23 cellular contexts compared by ENCODE assay signal in the genomic region with DNA sequence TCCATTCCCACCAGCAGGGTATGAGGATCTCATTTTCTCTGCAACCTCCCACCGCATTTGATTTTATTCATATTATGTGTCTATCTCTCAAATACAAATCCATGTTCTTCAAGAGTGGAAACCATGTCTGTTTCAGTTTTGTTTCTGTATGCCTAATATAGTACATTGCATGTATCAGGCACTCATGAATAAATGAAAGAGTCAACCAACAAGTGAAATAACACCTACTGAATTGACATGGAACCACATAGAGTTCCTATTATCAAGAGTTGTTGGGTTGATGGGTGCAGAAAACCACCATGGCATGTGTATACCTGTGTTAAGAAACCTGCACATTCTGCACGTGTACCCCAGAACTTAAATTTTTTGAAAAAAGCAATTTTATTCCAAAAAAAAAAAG.
DNase-seq lines count a peak whose midpoint lies in the region; ATAC-seq, FAIRE-seq and TF ChIP-seq lines count a peak whose summit lies in the region.
"Had no signal": no experiment of that assay in that cellular context is flagged by ENCODE, and none has a peak within 500 bp of the region (broad histone marks: within the 10 kb centered on the region; RNA-seq: fewer than 3 reads in every experiment).

No MANE protein-coding gene starts in this region.

- H3K9ac ChIP-seq in astrocyte (ENCODE audit: low read length) = no peak overlapping the region
- H3K9ac ChIP-seq: BLaER1 treated with 17β-estradiol and CSF1 and Interleukin-3, amounts not matched to agents 10 nM and 100 nM had no signal

- H3K4me3 Mint-ChIP-seq in activated CD4-positive, alpha-beta T cell treated with anti-CD3 and anti-CD28 coated beads for 36 hours = no peak overlapping the region
- H3K4me3 Mint-ChIP-seq in activated CD4-positive, alpha-beta T cell treated with anti-CD3 and anti-CD28 coated beads, Interleukin-2, amount 10 ng/mL, durations not matched to agents 7 days and 5 days = no peak overlapping the region
- H3K4me3 Mint-ChIP-seq in activated naive CD8-positive, alpha-beta T cell treated with anti-CD3 and anti-CD28 coated beads, Interleukin-2, amount 50 U/mL, for 24 hours = no peak overlapping the region
- no peak overlapping the region for H3K4me3 Mint-ChIP-seq in activated naive CD8-positive, alpha-beta T cell treated with anti-CD3 and anti-CD28 coated beads for 36 hours
- no peak overlapping the region for H3K4me3 Mint-ChIP-seq in astrocyte (ENCODE audit: unreplicated experiment)
- H3K4me3 Mint-ChIP-seq: B cell; CD4-positive, alpha-beta T cell; CD8-positive, alpha-beta T cell had no signal

- H3K4me1 Mint-ChIP-seq in activated CD4-positive, alpha-beta T cell treated with anti-CD3 and anti-CD28 coated beads for 36 hours = peaks cover 2% of the 10 kb centered on the region
- no peaks in the 10 kb centered on the region for H3K4me1 Mint-ChIP-seq in activated CD4-positive, alpha-beta T cell treated with anti-CD3 and anti-CD28 coated beads, Interleukin-2, amount 10 ng/mL, durations not matched to agents 7 days and 5 days
- H3K4me1 Mint-ChIP-seq in activated naive CD8-positive, alpha-beta T cell treated with anti-CD3 and anti-CD28 coated beads, Interleukin-2, amount 50 U/mL, for 24 hours = peaks cover 4% of the 10 kb centered on the region
- peaks cover 3% of the 10 kb centered on the region for H3K4me1 Mint-ChIP-seq in activated naive CD8-positive, alpha-beta T cell treated with anti-CD3 and anti-CD28 coated beads for 36 hours
- peaks cover 9% of the 10 kb centered on the region for H3K4me1 Mint-ChIP-seq in astrocyte (ENCODE audit: low read depth, unreplicated experiment)
- H3K4me1 Mint-ChIP-seq: B cell had no signal

- POLR2A ChIA-PET in activated CD4-positive, alpha-beta T cell treated with anti-CD3 and anti-CD28 coated beads for 36 hours (lab: Charles Lee) = no interaction called here
- POLR2A ChIA-PET in activated CD4-positive, alpha-beta T cell treated with anti-CD3 and anti-CD28 coated beads, Interleukin-2, amount 10 ng/mL, durations not matched to agents 7 days and 5 days (lab: Charles Lee) = no interaction called here

- no peak for TF ChIP-seq CTCF in astrocyte (IDR thresholded peaks at IDR 0.05; ENCODE audit: insufficient read depth, low read depth, low read length)
- no peak for TF ChIP-seq CTCF in tibial artery (IDR thresholded peaks at IDR 0.05)
- no peak for TF ChIP-seq CTCF in Peyer's patch (IDR thresholded peaks at IDR 0.05)

- H2AFZ ChIP-seq in astrocyte (ENCODE audit: low read depth, low read length) = no peak overlapping the region

- H3K4me3 ChIP-seq in astrocyte (ENCODE audit: insufficient read depth, low read depth, low read length) = no peak overlapping the region
- H3K4me3 ChIP-seq in tibial artery = no peak overlapping the region
- H3K4me3 ChIP-seq in Peyer's patch = no peak overlapping the region
- H3K4me3 ChIP-seq: A549; BLaER1 treated with 17β-estradiol and CSF1 and Interleukin-3, amounts not matched to agents 10 nM and 100 nM had no signal

- ATAC-seq in activated CD4-positive, alpha-beta T cell treated with anti-CD3 and anti-CD28 coated beads for 36 hours = peak; percentile 16
- peak; percentile 43 for ATAC-seq in activated naive CD8-positive, alpha-beta T cell treated with anti-CD3 and anti-CD28 coated beads, Interleukin-2, amount 50 U/mL, for 24 hours
- ATAC-seq: A549; CD8-positive, alpha-beta T cell had no signal

- no peaks in the 10 kb centered on the region for H3K9me3 ChIP-seq in astrocyte (ENCODE audit: insufficient read depth, low read depth, low read length)
- H3K9me3 ChIP-seq in tibial artery = no peaks in the 10 kb centered on the region
- no peaks in the 10 kb centered on the region for H3K9me3 ChIP-seq in Peyer's patch
- H3K9me3 ChIP-seq: A549, Caco-2 had no signal

- no peak for DNase-seq in activated CD4-positive, alpha-beta T cell treated with anti-CD3 and anti-CD28 coated beads for 36 hours
- no peak for DNase-seq in activated CD4-positive, alpha-beta T cell treated with anti-CD3 and anti-CD28 coated beads, Interleukin-2, amount 10 ng/mL, durations not matched to agents 7 days and 5 days
- no peak for DNase-seq in activated naive CD8-positive, alpha-beta T cell treated with anti-CD3 and anti-CD28 coated beads, Interleukin-2, amount 50 U/mL, for 24 hours
- DNase-seq in activated naive CD8-positive, alpha-beta T cell treated with anti-CD3 and anti-CD28 coated beads for 36 hours = no peak
- no peak for DNase-seq in astrocyte (ENCODE audit: low read depth)
- DNase-seq in tibial artery = no peak
- DNase-seq in Peyer's patch = no peak
- DNase-seq: AML-193; Caco-2; Calu3; CD4-positive, alpha-beta T cell; CD8-positive, alpha-beta T cell; DMS79 treated with DMSO at 0.1 percent for 48 hours; GF-D8 had no signal

- no peak overlapping the region for H3K27ac Mint-ChIP-seq in activated CD4-positive, alpha-beta T cell treated with anti-CD3 and anti-CD28 coated beads for 36 hours
- no peak overlapping the region for H3K27ac Mint-ChIP-seq in activated CD4-positive, alpha-beta T cell treated with anti-CD3 and anti-CD28 coated beads, Interleukin-2, amount 10 ng/mL, durations not matched to agents 7 days and 5 days
- no peak overlapping the region for H3K27ac Mint-ChIP-seq in activated naive CD8-positive, alpha-beta T cell treated with anti-CD3 and anti-CD28 coated beads, Interleukin-2, amount 50 U/mL, for 24 hours
- H3K27ac Mint-ChIP-seq in activated naive CD8-positive, alpha-beta T cell treated with anti-CD3 and anti-CD28 coated beads for 36 hours = no peak overlapping the region
- H3K27ac Mint-ChIP-seq in astrocyte (ENCODE audit: unreplicated experiment) = no peak overlapping the region
- H3K27ac Mint-ChIP-seq: B cell; CD4-positive, alpha-beta T cell; CD8-positive, alpha-beta T cell had no signal

- TF ChIP-seq POLR2A in Peyer's patch (IDR thresholded peaks at IDR 0.05) = no peak

- H3K27ac ChIP-seq in astrocyte (ENCODE audit: low read depth, low read length) (no peak overlapping the region), tibial artery (peak overlapping the region; percentile 8 to 77), Peyer's patch (no peak overlapping the region)
- H3K27ac ChIP-seq: 22Rv1; A549; BLaER1 treated with 17β-estradiol and CSF1 and Interleukin-3, amounts not matched to agents 10 nM and 100 nM; C4-2B had no signal

- peak; percentile 17 for FAIRE-seq in astrocyte (lab: Jason Lieb, UNC)
- FAIRE-seq: A549, D721Med, G401.6, GM12891, GM19239 had no signal

- intact Hi-C loops in activated CD4-positive, alpha-beta T cell treated with anti-CD3 and anti-CD28 coated beads for 36 hours (cut with DNase I, micrococcal nuclease) = no loop called here
- intact Hi-C loops in tibial artery (cut with DNase I; ENCODE audit: low total_unique reads) = no loop called here

- H3K79me2 ChIP-seq in astrocyte (ENCODE audit: insufficient read depth, low read length) = peaks cover 61% of the 10 kb centered on the region

- H3K9me3 Mint-ChIP-seq in activated CD4-positive, alpha-beta T cell treated with anti-CD3 and anti-CD28 coated beads for 36 hours (ENCODE audit: low read depth) = no peaks in the 10 kb centered on the region
- no peaks in the 10 kb centered on the region for H3K9me3 Mint-ChIP-seq in activated CD4-positive, alpha-beta T cell treated with anti-CD3 and anti-CD28 coated beads, Interleukin-2, amount 10 ng/mL, durations not matched to agents 7 days and 5 days
- H3K9me3 Mint-ChIP-seq in activated naive CD8-positive, alpha-beta T cell treated with anti-CD3 and anti-CD28 coated beads, Interleukin-2, amount 50 U/mL, for 24 hours = peaks cover 5% of the 10 kb centered on the region
- no peaks in the 10 kb centered on the region for H3K9me3 Mint-ChIP-seq in activated naive CD8-positive, alpha-beta T cell treated with anti-CD3 and anti-CD28 coated beads for 36 hours
- H3K9me3 Mint-ChIP-seq in astrocyte (ENCODE audit: unreplicated experiment) = peaks cover 1% of the 10 kb centered on the region
- H3K9me3 Mint-ChIP-seq: CD4-positive, alpha-beta T cell; CD8-positive, alpha-beta T cell had no signal

- CTCF ChIA-PET in activated CD4-positive, alpha-beta T cell treated with anti-CD3 and anti-CD28 coated beads for 36 hours (lab: Charles Lee) = interaction anchor here (0.9 to 1.2 kb wide), 3 partner anchors 9 to 120 kb away, joined by 3 to 4 read pairs (median 3); no protein-coding TSS in a partner anchor
- CTCF ChIA-PET in activated CD4-positive, alpha-beta T cell treated with anti-CD3 and anti-CD28 coated beads, Interleukin-2, amount 10 ng/mL, durations not matched to agents 7 days and 5 days (lab: Charles Lee) = interaction anchor here (0.6 kb wide), 2 partner anchors 429 to 694 kb away, joined by 3 to 4 read pairs; no protein-coding TSS in a partner anchor

- peaks cover 8% of the 10 kb centered on the region for H3K36me3 Mint-ChIP-seq in activated CD4-positive, alpha-beta T cell treated with anti-CD3 and anti-CD28 coated beads for 36 hours (ENCODE audit: low read depth)
- H3K36me3 Mint-ChIP-seq in activated CD4-positive, alpha-beta T cell treated with anti-CD3 and anti-CD28 coated beads, Interleukin-2, amount 10 ng/mL, durations not matched to agents 7 days and 5 days (ENCODE audit: low read depth) = peaks cover 1% of the 10 kb centered on the region
- no peaks in the 10 kb centered on the region for H3K36me3 Mint-ChIP-seq in activated naive CD8-positive, alpha-beta T cell treated with anti-CD3 and anti-CD28 coated beads, Interleukin-2, amount 50 U/mL, for 24 hours (ENCODE audit: low read depth)
- peaks cover 8% of the 10 kb centered on the region for H3K36me3 Mint-ChIP-seq in activated naive CD8-positive, alpha-beta T cell treated with anti-CD3 and anti-CD28 coated beads for 36 hours
- peaks cover 3% of the 10 kb centered on the region for H3K36me3 Mint-ChIP-seq in astrocyte (ENCODE audit: low read depth, unreplicated experiment)
- H3K36me3 Mint-ChIP-seq: CD8-positive, alpha-beta T cell had no signal

- H3K27me3 Mint-ChIP-seq in activated CD4-positive, alpha-beta T cell treated with anti-CD3 and anti-CD28 coated beads for 36 hours = no peaks in the 10 kb centered on the region
- no peaks in the 10 kb centered on the region for H3K27me3 Mint-ChIP-seq in activated CD4-positive, alpha-beta T cell treated with anti-CD3 and anti-CD28 coated beads, Interleukin-2, amount 10 ng/mL, durations not matched to agents 7 days and 5 days
- H3K27me3 Mint-ChIP-seq in activated naive CD8-positive, alpha-beta T cell treated with anti-CD3 and anti-CD28 coated beads, Interleukin-2, amount 50 U/mL, for 24 hours = no peaks in the 10 kb centered on the region
- H3K27me3 Mint-ChIP-seq in activated naive CD8-positive, alpha-beta T cell treated with anti-CD3 and anti-CD28 coated beads for 36 hours = no peaks in the 10 kb centered on the region
- no peaks in the 10 kb centered on the region for H3K27me3 Mint-ChIP-seq in astrocyte (ENCODE audit: low read depth, unreplicated experiment)
- H3K27me3 Mint-ChIP-seq: B cell; CD4-positive, alpha-beta T cell had no signal

- H4K20me1 ChIP-seq in astrocyte (ENCODE audit: insufficient read depth, low read length) = peaks cover 21% of the 10 kb centered on the region
- H4K20me1 ChIP-seq: BLaER1 treated with 17β-estradiol and CSF1 and Interleukin-3, amounts not matched to agents 10 nM and 100 nM had no signal

- H3K36me3 ChIP-seq in astrocyte (ENCODE audit: insufficient read depth, low read length) (no peaks in the 10 kb centered on the region), tibial artery (no peaks in the 10 kb centered on the region), Peyer's patch (no peaks in the 10 kb centered on the region)

- H3K27me3 ChIP-seq in astrocyte (ENCODE audit: insufficient read depth, low read length) (no peaks in the 10 kb centered on the region), tibial artery (no peaks in the 10 kb centered on the region), Peyer's patch (no peaks in the 10 kb centered on the region)
- H3K27me3 ChIP-seq: BLaER1 treated with 17β-estradiol and CSF1 and Interleukin-3, amounts not matched to agents 10 nM and 100 nM had no signal

- no peak overlapping the region for H3K4me2 ChIP-seq in astrocyte (ENCODE audit: low read length)
- H3K4me2 ChIP-seq: A549; BLaER1 treated with 17β-estradiol and CSF1 and Interleukin-3, amounts not matched to agents 10 nM and 100 nM had no signal

- H3K4me1 ChIP-seq in astrocyte (ENCODE audit: insufficient read depth, low read length) (peaks cover 4% of the 10 kb centered on the region), tibial artery (peaks cover 0 to 88% (median 23%) of the 10 kb centered on the region in 4 donors), Peyer's patch (no peaks in the 10 kb centered on the region)
- H3K4me1 ChIP-seq: Caco-2 had no signal

Comparison
In these comparisons a context has a peak if more than half of its experiments do, and no peak if none do; other contexts are left out.
1. H3K27ac ChIP-seq: peak in tibial artery (2 of 2); none in astrocyte (single experiment) and Peyer's patch (0 of 4).